In genomic region chr2:32902174-32902573, GRCh38 we compare ENCODE assay signal across 28 cellular contexts.
"Had no signal": no experiment of that assay in that cellular context is flagged by ENCODE, and none has a peak within 500 bp of the region (broad histone marks: within the 10 kb centered on the region; RNA-seq: fewer than 3 reads in every experiment).

No MANE protein-coding gene starts in this region.

- DNase-seq: occipital lobe; ovary; posterior cingulate gyrus; psoas muscle; right cardiac atrium; right lobe of liver; sigmoid colon; small intestine; stimulated activated CD4-positive, alpha-beta T cell treated with anti-CD3 and anti-CD28 coated beads, Interleukin-15, amount 100 ng/mL, for 24 hours; stimulated activated CD4-positive, alpha-beta T cell treated with anti-CD3 and anti-CD28 coated beads, Interleukin-2, amount 100 ng/mL, for 24 hours; stimulated activated CD4-positive, alpha-beta T cell treated with anti-CD3 and anti-CD28 coated beads, Interleukin-2, amount 100 ng/mL, for 48 hours; stimulated activated CD4-positive, alpha-beta T cell treated with anti-CD3 and anti-CD28 coated beads, Interleukin-4, amount 100 ng/mL, for 24 hours; stimulated activated naive B cell treated with anti-CD40 and anti-IgM and Interleukin-4, amounts not matched to agents 10 μg/mL and 1 μg/mL and 100 μg/mL, for 72 hours; stimulated activated naive CD4-positive, alpha-beta T cell treated with Interleukin-2 at 50 U/mL for 16 hours; stomach; thyroid gland; trophoblast cell; upper lobe of left lung had no signal

- H3K27ac Mint-ChIP-seq: nephron; progenitor cell of endocrine pancreas; stimulated activated effector memory CD8-positive, alpha-beta T cell treated with anti-CD3 and anti-CD28 coated beads, Interleukin-12 subunit alpha, Interleukin-12 subunit beta, amount 100 ng/mL, for 72 hours; stimulated activated naive B cell treated with anti-CD40 and anti-IgM and Interleukin-4, amounts not matched to agents 10 μg/mL and 1 μg/mL and 100 μg/mL, for 72 hours; stimulated activated naive CD8-positive, alpha-beta T cell treated with anti-CD3 and anti-CD28 coated beads, Interleukin-15, Interleukin-2, amounts not matched to agents 100 ng/mL and 50 ng/mL, for 24 hours had no signal

- FAIRE-seq: small intestine, urothelium cell line had no signal

- H3K27me3 ChIP-seq: neural progenitor cell, ovary, right lobe of liver, sigmoid colon, stomach, thyroid gland, tibial nerve, upper lobe of left lung, vagina had no signal

- H3K9me3 Mint-ChIP-seq: neural progenitor cell; stimulated activated naive CD8-positive, alpha-beta T cell treated with anti-CD3 and anti-CD28 coated beads, Interleukin-15, Interleukin-2, amounts not matched to agents 100 ng/mL and 50 ng/mL, for 24 hours had no signal

- H3K36me3 ChIP-seq: neural progenitor cell, ovary, right lobe of liver, sigmoid colon, stomach, thoracic aorta, thyroid gland, tibial nerve, upper lobe of left lung, vagina had no signal

- H3K4me3 ChIP-seq: neural progenitor cell, ovary, psoas muscle, right lobe of liver, sigmoid colon, stomach, thoracic aorta, thyroid gland, tibial nerve, upper lobe of left lung, vagina had no signal

- H3K27ac ChIP-seq: neural progenitor cell, ovary, parathyroid adenoma, psoas muscle, right lobe of liver, sigmoid colon, stomach, thoracic aorta, thyroid gland, tibial nerve, upper lobe of left lung, vagina had no signal

- H3K4me1 Mint-ChIP-seq: stimulated activated effector memory CD8-positive, alpha-beta T cell treated with anti-CD3 and anti-CD28 coated beads, Interleukin-12 subunit alpha, Interleukin-12 subunit beta, amount 100 ng/mL, for 72 hours; stimulated activated naive B cell treated with anti-CD40 and anti-IgM and Interleukin-4, amounts not matched to agents 10 μg/mL and 1 μg/mL and 100 μg/mL, for 72 hours had no signal

- H3K4me1 ChIP-seq: parathyroid adenoma, right lobe of liver, stomach, thyroid gland, tibial nerve, upper lobe of left lung, vagina had no signal

- H3K36me3 Mint-ChIP-seq: neural progenitor cell; stimulated activated effector memory CD8-positive, alpha-beta T cell treated with anti-CD3 and anti-CD28 coated beads, Interleukin-12 subunit alpha, Interleukin-12 subunit beta, amount 100 ng/mL, for 72 hours had no signal

- H3K4me2 ChIP-seq: neural progenitor cell had no signal

- H3K9ac ChIP-seq: neural progenitor cell, parathyroid adenoma had no signal

- ATAC-seq: psoas muscle; right cardiac atrium; right lobe of liver; stimulated activated naive B cell treated with anti-CD40 and anti-IgM and Interleukin-4, amounts not matched to agents 10 μg/mL and 1 μg/mL and 100 μg/mL, for 72 hours had no signal

- H2AFZ ChIP-seq: parathyroid adenoma had no signal

- H3K79me2 ChIP-seq: parathyroid adenoma had no signal

- H3K9me3 ChIP-seq: ovary, psoas muscle, right lobe of liver, sigmoid colon, thoracic aorta, thyroid gland, vagina had no signal

- H3K4me3 Mint-ChIP-seq: nephron; neural progenitor cell; stimulated activated effector memory CD8-positive, alpha-beta T cell treated with anti-CD3 and anti-CD28 coated beads, Interleukin-12 subunit alpha, Interleukin-12 subunit beta, amount 100 ng/mL, for 72 hours; stimulated activated naive B cell treated with anti-CD40 and anti-IgM and Interleukin-4, amounts not matched to agents 10 μg/mL and 1 μg/mL and 100 μg/mL, for 72 hours; stimulated activated naive CD8-positive, alpha-beta T cell treated with anti-CD3 and anti-CD28 coated beads, Interleukin-15, Interleukin-2, amounts not matched to agents 100 ng/mL and 50 ng/mL, for 24 hours had no signal
